Comparison of ENCODE assay signal across 8 cellular contexts in genomic region chr1:196607940-196608339, GRCh38. TPM values are rescaled to one million over a fixed set of nuclear protein-coding genes. Genes with fewer than 3 reads are reported as not detected.
A peak's percentile ranks its signal among the peaks of the same experiment; 100 is the strongest.
DNase-seq lines count a peak whose midpoint lies in the region; ATAC-seq and TF ChIP-seq lines count a peak whose summit lies in the region.

No MANE protein-coding gene starts in this region.

- H3K36me3 Mint-ChIP-seq in CD14-positive monocyte (no peaks in the 10 kb centered on the region), nephron (ENCODE audit: low read depth) (peaks cover 4% of the 10 kb centered on the region)

- peak overlapping the region; percentile 42 for H3K4me3 ChIP-seq in effector memory CD4-positive, alpha-beta T cell (ENCODE audit: insufficient read depth, low read depth, low read length, poor library complexity, severe bottlenecking)

- DNase-seq in CD14-positive monocyte (ENCODE audit: low spot score), result no peak
- DNase-seq in NCI-H1417 treated with DMSO at 0.1 percent for 48 hours (lab: John Stamatoyannopoulos, UW), result peak; percentile 35
- no peak for DNase-seq in effector memory CD4-positive, alpha-beta T cell
- no peak for DNase-seq in iPS-NIHi11 (ENCODE audit: low spot score)
- DNase-seq in globus pallidus (ENCODE audit: low spot score), result no peak

- H3K4me1 ChIP-seq in effector memory CD4-positive, alpha-beta T cell (ENCODE audit: control insufficient read depth, insufficient read depth, low read length, poor library complexity, severe bottlenecking), result peaks cover 4% of the 10 kb centered on the region

- intact Hi-C loops in CD14-positive monocyte (cut with micrococcal nuclease), result no loop called here

- ATAC-seq in HG03175 (IDR thresholded peaks at IDR 0.05; ENCODE audit: unreplicated experiment), result no peak
- no peak for ATAC-seq in GM19035 (IDR thresholded peaks at IDR 0.05; ENCODE audit: unreplicated experiment)

- peaks cover 12% of the 10 kb centered on the region for H3K27me3 ChIP-seq in effector memory CD4-positive, alpha-beta T cell (replicated peaks; ENCODE audit: control insufficient read depth, insufficient read depth, low read length, poor library complexity, severe bottlenecking)

- H3K9me3 ChIP-seq in effector memory CD4-positive, alpha-beta T cell (ENCODE audit: control insufficient read depth, low read length), result no peaks in the 10 kb centered on the region

- H3K27ac ChIP-seq in effector memory CD4-positive, alpha-beta T cell (ENCODE audit: insufficient read depth, low read length, poor library complexity, severe bottlenecking), result no peak overlapping the region

- H3K27me3 Mint-ChIP-seq in CD14-positive monocyte (ENCODE audit: low read depth in 3 of 3), result peaks cover 26 to 32% (median 29%) of the 10 kb centered on the region in 3 donors
- no peaks in the 10 kb centered on the region for H3K27me3 Mint-ChIP-seq in nephron (ENCODE audit: low read depth)

- H3K9me3 Mint-ChIP-seq in CD14-positive monocyte, result peaks cover under 1 to 11% (median 3%) of the 10 kb centered on the region in 7 donors
- no peaks in the 10 kb centered on the region for H3K9me3 Mint-ChIP-seq in nephron

- H3K36me3 ChIP-seq in effector memory CD4-positive, alpha-beta T cell (ENCODE audit: control insufficient read depth, insufficient read depth, low read length), result no peaks in the 10 kb centered on the region

- H3K27ac Mint-ChIP-seq in CD14-positive monocyte (no peak overlapping the region), nephron (peak overlapping the region; percentile 77 to 96 (median 89))

- H3K4me3 Mint-ChIP-seq in CD14-positive monocyte (peak overlapping the region; percentile 4 to 85), nephron (peak overlapping the region; percentile 96 to 98 (median 97))

- TF ChIP-seq CTCF in CD14-positive monocyte (IDR thresholded peaks at IDR 0.05) (no peak), nephron (IDR thresholded peaks at IDR 0.05; ENCODE audit: unreplicated experiment in 3 of 3) (no peak)

- H3K4me1 Mint-ChIP-seq in CD14-positive monocyte (peaks cover 10% of the 10 kb centered on the region), nephron (peaks cover 24% of the 10 kb centered on the region)

RNA-seq across cellular contexts. Expression of gene KCNT2, which starts 0.3 kb away (rescaled TPM):
- polyA plus RNA-seq in CD14-positive monocyte, result not detected

RNA-seq across cellular contexts. Expression of gene CFH, which starts 43.9 kb away (rescaled TPM):
- 1 to 10 TPM in 1 of 2 donors, under 1 TPM in 1; 0.36 to 1.1 TPM for polyA plus RNA-seq in CD14-positive monocyte

Comparison
In these comparisons a context has a peak if more than half of its experiments do, and no peak if none do; other contexts are left out.
1. H3K27ac Mint-ChIP-seq: peak in nephron (3 of 3); none in CD14-positive monocyte (0 of 7).